Comparison of ENCODE assay signal across 19 cellular contexts in the genomic region with DNA sequence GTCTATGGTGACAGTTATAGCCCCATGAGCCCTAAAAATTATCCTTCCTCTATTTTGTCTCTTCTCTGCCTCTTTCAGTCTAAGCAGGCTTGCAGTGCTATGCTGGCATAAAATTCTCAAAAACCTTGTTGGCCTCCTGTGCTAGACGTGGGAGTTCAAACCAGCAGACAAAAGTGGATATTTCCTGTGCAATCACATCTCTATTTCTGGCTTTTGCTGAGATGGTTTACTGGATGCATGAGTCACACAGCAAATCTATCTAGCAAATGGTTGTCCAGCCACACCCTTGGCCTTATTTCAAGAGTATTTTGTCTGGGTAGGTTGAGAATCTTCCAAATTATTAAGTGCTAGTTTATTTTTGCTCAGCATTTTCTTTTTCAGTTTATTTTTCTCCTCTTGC.
DNase-seq lines count a peak whose midpoint lies in the region; ATAC-seq, FAIRE-seq and TF ChIP-seq lines count a peak whose summit lies in the region.
"Had no signal": no experiment of that assay in that cellular context is flagged by ENCODE, and none has a peak within 500 bp of the region (broad histone marks: within the 10 kb centered on the region; RNA-seq: fewer than 3 reads in every experiment).

No MANE protein-coding gene starts in this region.

- ATAC-seq in GM18909 (IDR thresholded peaks at IDR 0.05; ENCODE audit: poor library complexity, unreplicated experiment) = no peak
- ATAC-seq: activated naive CD8-positive, alpha-beta T cell treated with anti-CD3 and anti-CD28 coated beads, Interleukin-2, amount 50 U/mL, for 24 hours had no signal

- in situ Hi-C loops in brain microvascular endothelial cell (cut with HindIII; ENCODE audit: low pct_ligation_motif_present, low sequenced_read_pairs) = no loop called here

- H2AFZ ChIP-seq in smooth muscle cell (ENCODE audit: low read depth) = no peak overlapping the region

- no peaks in the 10 kb centered on the region for H3K4me1 Mint-ChIP-seq in nephron progenitor cell
- H3K4me1 Mint-ChIP-seq: activated naive CD8-positive, alpha-beta T cell treated with anti-CD3 and anti-CD28 coated beads, Interleukin-2, amount 50 U/mL, for 24 hours; memory B cell had no signal

- 10% methylated on average over 1 of the region's 1 CpG for WGBS in smooth muscle cell (ENCODE audit: low lambda C conversion rate)

- peak overlapping the region; percentile 50 for H3K4me2 ChIP-seq in smooth muscle cell

- no peak overlapping the region for H3K4me3 Mint-ChIP-seq in nephron progenitor cell
- H3K4me3 Mint-ChIP-seq: activated naive CD8-positive, alpha-beta T cell treated with anti-CD3 and anti-CD28 coated beads, Interleukin-2, amount 50 U/mL, for 24 hours; memory B cell had no signal

- no peak overlapping the region for H3K27ac Mint-ChIP-seq in nephron progenitor cell
- H3K27ac Mint-ChIP-seq: activated naive CD8-positive, alpha-beta T cell treated with anti-CD3 and anti-CD28 coated beads, Interleukin-2, amount 50 U/mL, for 24 hours; memory B cell had no signal

- H3K27me3 ChIP-seq in smooth muscle cell (ENCODE audit: low read depth) = no peaks in the 10 kb centered on the region
- H3K27me3 ChIP-seq in brain microvascular endothelial cell (replicated peaks) = no peaks in the 10 kb centered on the region
- H3K27me3 ChIP-seq: esophagus muscularis mucosa, stomach had no signal

- no peaks in the 10 kb centered on the region for H4K20me1 ChIP-seq in smooth muscle cell (ENCODE audit: low read depth)

- H3K36me3 ChIP-seq in smooth muscle cell (ENCODE audit: low read depth) (no peaks in the 10 kb centered on the region), brain microvascular endothelial cell (replicated peaks) (no peaks in the 10 kb centered on the region)
- H3K36me3 ChIP-seq: esophagus muscularis mucosa, stomach had no signal

- no peak for FAIRE-seq in RCC 7860 (lab: Jason Lieb, UNC)
- FAIRE-seq: H1, small intestine had no signal

- H3K79me2 ChIP-seq in smooth muscle cell (ENCODE audit: low read depth) = no peaks in the 10 kb centered on the region

- no peak overlapping the region for H3K4me3 ChIP-seq in fibroblast of pulmonary artery (replicated peaks; ENCODE audit: low read depth, low read length)
- no peak overlapping the region for H3K4me3 ChIP-seq in smooth muscle cell
- no peak overlapping the region for H3K4me3 ChIP-seq in brain microvascular endothelial cell (ENCODE audit: low read depth, low read length)
- H3K4me3 ChIP-seq: esophagus muscularis mucosa, stomach had no signal

- no peaks in the 10 kb centered on the region for H3K4me1 ChIP-seq in smooth muscle cell (ENCODE audit: low read depth)
- H3K4me1 ChIP-seq: esophagus muscularis mucosa, stomach had no signal

- TF ChIP-seq CTCF in fibroblast of pulmonary artery (IDR thresholded peaks at IDR 0.05; ENCODE audit: low read length, missing control alignments) (no peak), smooth muscle cell (IDR thresholded peaks at IDR 0.05; ENCODE audit: borderline replicate concordance, insufficient read depth, poor library complexity, severe bottlenecking) (no peak), nephron progenitor cell (IDR thresholded peaks at IDR 0.05) (no peak), brain microvascular endothelial cell (IDR thresholded peaks at IDR 0.05; ENCODE audit: low read depth, low read length, missing control alignments) (no peak)

- H3K27ac ChIP-seq in smooth muscle cell (ENCODE audit: low read depth) (peak overlapping the region; percentile 76), brain microvascular endothelial cell (no peak overlapping the region)
- H3K27ac ChIP-seq: 22Rv1, esophagus muscularis mucosa, stomach had no signal

- peaks cover 3% of the 10 kb centered on the region for H3K9me3 Mint-ChIP-seq in nephron progenitor cell
- H3K9me3 Mint-ChIP-seq: activated naive CD8-positive, alpha-beta T cell treated with anti-CD3 and anti-CD28 coated beads, Interleukin-2, amount 50 U/mL, for 24 hours had no signal

- no peaks in the 10 kb centered on the region for H3F3A ChIP-seq in smooth muscle cell (ENCODE audit: low read depth)

- DNase-seq in DMS153 (lab: John Stamatoyannopoulos, UW) = peak; percentile 46
- DNase-seq in DMS153 treated with DMSO at 0.1 percent for 48 hours (lab: John Stamatoyannopoulos, UW; ENCODE audit: unreplicated experiment) = no peak
- peak; percentile 12 for DNase-seq in RCC 7860 (ENCODE audit: low spot score)
- peak; percentile 52 for DNase-seq in fibroblast of pulmonary artery (ENCODE audit: low read depth)
- DNase-seq in smooth muscle cell (lab: John Stamatoyannopoulos, UW; ENCODE audit: unreplicated experiment) = no peak
- no peak for DNase-seq in nephron progenitor cell
- no peak for DNase-seq in brain microvascular endothelial cell
- DNase-seq: activated CD4-positive, alpha-beta T cell treated with anti-CD3 and anti-CD28 coated beads for 1 hour; activated naive CD8-positive, alpha-beta T cell treated with anti-CD3 and anti-CD28 coated beads, Interleukin-2, amount 50 U/mL, for 24 hours; activated T-cell treated with anti-CD3 and anti-CD28 coated beads, Interleukin-2, amount 50 U/mL, for 1 hour; KG1; NCI-H1930; small intestine; stomach had no signal

- no peaks in the 10 kb centered on the region for H3K9me3 ChIP-seq in smooth muscle cell (replicated peaks; ENCODE audit: low read depth)
- H3K9me3 ChIP-seq: esophagus muscularis mucosa, stomach had no signal

- no peaks in the 10 kb centered on the region for H3K36me3 Mint-ChIP-seq in nephron progenitor cell (ENCODE audit: low read depth)
- H3K36me3 Mint-ChIP-seq: memory B cell had no signal

- H3K9ac ChIP-seq in smooth muscle cell (ENCODE audit: low read depth) = peak overlapping the region; percentile 52

- no peaks in the 10 kb centered on the region for H3K27me3 Mint-ChIP-seq in nephron progenitor cell (ENCODE audit: low read depth, poor library complexity)
- H3K27me3 Mint-ChIP-seq: activated naive CD8-positive, alpha-beta T cell treated with anti-CD3 and anti-CD28 coated beads, Interleukin-2, amount 50 U/mL, for 24 hours; memory B cell had no signal

Comparison
In these comparisons a context has a peak if more than half of its experiments do, and no peak if none do; other contexts are left out.
1. DNase-seq: peak in DMS153 (single experiment), RCC 7860 (single experiment) and fibroblast of pulmonary artery (single experiment); none in DMS153 treated with DMSO at 0.1 percent for 48 hours (single experiment), smooth muscle cell (single experiment), nephron progenitor cell (single experiment) and brain microvascular endothelial cell (single experiment).